31 cellular contexts compared by ENCODE assay signal in genomic region chr19:55508120-55508519, GRCh38. TPM values are rescaled to one million over a fixed set of nuclear protein-coding genes. Genes with fewer than 3 reads are reported as not detected.
DNase-seq lines count a peak whose midpoint lies in the region; ATAC-seq and TF ChIP-seq lines count a peak whose summit lies in the region.
"Had no signal": no experiment of that assay in that cellular context is flagged by ENCODE, and none has a peak within 500 bp of the region (broad histone marks: within the 10 kb centered on the region; RNA-seq: fewer than 3 reads in every experiment).

No MANE protein-coding gene starts in this region.

- H3K27me3 ChIP-seq in SJCRH30 (no peaks in the 10 kb centered on the region), lower lobe of right lung (ENCODE audit: low read depth) (no peaks in the 10 kb centered on the region)
- H3K27me3 ChIP-seq: SJSA1 had no signal

- no peak overlapping the region for H3K4me3 ChIP-seq in SJCRH30
- no peak overlapping the region for H3K4me3 ChIP-seq in lower lobe of right lung
- H3K4me3 ChIP-seq: A549, GM12878, PC-9, SJSA1 had no signal

- H3K27ac ChIP-seq in SJCRH30: peak overlapping the region; percentile 60
- H3K27ac ChIP-seq in lower lobe of right lung: no peak overlapping the region
- H3K27ac ChIP-seq: A549, C4-2B, HL-60, PC-9, SJSA1 had no signal

- TF ChIP-seq CTCF in lower lobe of right lung (IDR thresholded peaks at IDR 0.05): no peak

- intact Hi-C loops in lower lobe of right lung (cut with DNase I): no loop called here

- DNase-seq in SJCRH30 (peak; percentile 85 to 88), amniotic epithelial cell (ENCODE audit: low read depth) (peak; percentile 91), lower lobe of right lung (peak; percentile 25), NOMO-1 treated with dmso at 0.1 percent for 144 hours (lab: John Stamatoyannopoulos, UW; ENCODE audit: unreplicated experiment) (no peak), LoVo (ENCODE audit: low spot score) (no peak)
- DNase-seq in stimulated activated naive CD4-positive, alpha-beta T cell (lab: John Stamatoyannopoulos, UW): no peak
- DNase-seq: Caco-2; CD8-positive, alpha-beta T cell; EL; GDM1; Kasumi-1; MV-4-11; NCI-H1105; NCI-H1436 treated with DMSO at 0.1 percent for 48 hours; NCI-H187 treated with DMSO at 0.1 percent for 48 hours; NCI-H446; NCI-H524 treated with DMSO at 0.1 percent for 48 hours; NCI-H774; NK-92 treated with Interleukin-12 subunit alpha and Interleukin-12 subunit beta, amount 100 ng/mL, for 24 hours; PC-9 had no signal

- H3K4me1 ChIP-seq in SJCRH30 (peaks cover 35% of the 10 kb centered on the region), lower lobe of right lung (peaks cover 8% of the 10 kb centered on the region)
- H3K4me1 ChIP-seq: A549 had no signal

- H3K9me3 ChIP-seq in SJCRH30 (replicated peaks) (no peaks in the 10 kb centered on the region), lower lobe of right lung (no peaks in the 10 kb centered on the region)

- H3K36me3 ChIP-seq in SJCRH30 (no peaks in the 10 kb centered on the region), lower lobe of right lung (no peaks in the 10 kb centered on the region)
- H3K36me3 ChIP-seq: SJSA1 had no signal

- ATAC-seq in lower lobe of right lung (no peak), GM18498 (IDR thresholded peaks at IDR 0.05; ENCODE audit: unreplicated experiment) (no peak)
- ATAC-seq: A549; CD8-positive, alpha-beta T cell; GM12878; HCT116; Right ventricle myocardium inferior had no signal

RNA-seq across cellular contexts. Expression of gene SSC5D, which starts 19.9 kb away (rescaled TPM):
- 3.1 and 3.8 TPM in 2 replicates for total RNA-seq in SJCRH30 (2014; rRNA removed; shearing (Covaris generic))
- total RNA-seq in lower lobe of right lung: 4.7 TPM
- total RNA-seq: SJSA1 had no signal

RNA-seq across cellular contexts. Expression of gene NAT14, which starts 23.1 kb away (rescaled TPM):
- total RNA-seq in SJCRH30 (2014; rRNA removed; shearing (Covaris generic)): 22.1 and 25.9 TPM in 2 replicates
- total RNA-seq in lower lobe of right lung: 16.6 TPM

RNA-seq across cellular contexts. Expression of gene SBK2, which starts 28.8 kb away (rescaled TPM):
- 6.8 and 6.9 TPM in 2 replicates for total RNA-seq in SJCRH30 (2014; rRNA removed; shearing (Covaris generic))
- not detected for total RNA-seq in lower lobe of right lung
- total RNA-seq: Caco-2; CD8-positive, alpha-beta T cell; GM12878; H4; MCF 10A; RPMI7951; SJSA1 had no signal

RNA-seq across cellular contexts. Expression of gene ZNF628, which starts 31.7 kb away (rescaled TPM):
- total RNA-seq in SJCRH30 (2014; rRNA removed; shearing (Covaris generic)): 2.9 and 3.6 TPM in 2 replicates
- total RNA-seq in lower lobe of right lung: 7.1 TPM

RNA-seq across cellular contexts. Expression of gene SBK3, which starts 37.2 kb away (rescaled TPM):
- 0.30 and 0.87 TPM in 2 replicates for total RNA-seq in SJCRH30 (2014; rRNA removed; shearing (Covaris generic))
- total RNA-seq in lower lobe of right lung: 0.80 TPM
- total RNA-seq: CD8-positive, alpha-beta T cell; GM12878; H4; MCF 10A had no signal

Comparison
In these comparisons a context has a peak if more than half of its experiments do, and no peak if none do; other contexts are left out.
1. DNase-seq: peak in SJCRH30 (2 of 2), amniotic epithelial cell (single experiment) and lower lobe of right lung (single experiment); none in NOMO-1 treated with dmso at 0.1 percent for 144 hours (single experiment), LoVo (single experiment) and stimulated activated naive CD4-positive, alpha-beta T cell (0 of 6).